In genomic region chr11:75031771-75032549, GRCh38 we compare ENCODE assay signal across 8 cellular contexts. TPM values are rescaled to one million over a fixed set of nuclear protein-coding genes. Genes with fewer than 3 reads are reported as not detected.
A peak's percentile ranks its signal among the peaks of the same experiment; 100 is the strongest.
DNase-seq lines count a peak whose midpoint lies in the region; ATAC-seq and TF ChIP-seq lines count a peak whose summit lies in the region.

No MANE protein-coding gene starts in this region.

- no peak overlapping the region for H2BK15ac ChIP-seq in neuronal stem cell (ENCODE audit: low read length)

- DNase-seq in BE2C: peak; percentile 93
- DNase-seq in HCEC 1CT: peak; percentile 79
- DNase-seq in OCI-M1 (lab: John Stamatoyannopoulos, UW): peak; percentile 94
- DNase-seq in activated T-cell treated with anti-CD3 and anti-CD28 coated beads, Interleukin-2, amount 50 U/mL, for 48 hours: peak; percentile 80 to 83
- DNase-seq in fibroblast of mammary gland (ENCODE audit: low read depth): peak; percentile 81
- peak; percentile 56 for DNase-seq in neuronal stem cell (ENCODE audit: low spot score)
- no peak for DNase-seq in thoracic aorta (ENCODE audit: low spot score)

- H3K9ac ChIP-seq in neuronal stem cell (ENCODE audit: low read depth, low read length, poor library complexity): no peak overlapping the region

- H3K36me3 ChIP-seq in BE2C (no peaks in the 10 kb centered on the region), neuronal stem cell (replicated peaks in 1 of 2; ENCODE audit: control insufficient read depth in 2 of 2, insufficient read depth in 2 of 2, low read length in 2 of 2) (no peaks in the 10 kb centered on the region), thoracic aorta (no peaks in the 10 kb centered on the region)

- no peak overlapping the region for H4K8ac ChIP-seq in neuronal stem cell (ENCODE audit: low read depth, low read length)

- no peak overlapping the region for H3K14ac ChIP-seq in neuronal stem cell (ENCODE audit: low read length)

- no peak overlapping the region for H2BK120ac ChIP-seq in neuronal stem cell (ENCODE audit: low read depth, low read length)

- no peak overlapping the region for H2AFZ ChIP-seq in neuronal stem cell (ENCODE audit: low read length)

- H3K27ac ChIP-seq in neuronal stem cell (replicated peaks; ENCODE audit: low read length): no peak overlapping the region
- no peak overlapping the region for H3K27ac ChIP-seq in thoracic aorta

- H3K4me2 ChIP-seq in neuronal stem cell (ENCODE audit: insufficient read depth, low read length, poor library complexity, severe bottlenecking): no peak overlapping the region

- no CpG with 5 or more reads among the region's 8 CpGs for WGBS in neuronal stem cell (ENCODE audit: extremely low coverage in 2 of 2, insufficient read length in 2 of 2, insufficient replicate concordance in 1 of 2), 2 donors

- no peaks in the 10 kb centered on the region for H3K79me1 ChIP-seq in neuronal stem cell (ENCODE audit: low read depth, low read length)

- no peak overlapping the region for H3K4ac ChIP-seq in neuronal stem cell (ENCODE audit: low read length)

- TF ChIP-seq CTCF in BE2C (IDR thresholded peaks at IDR 0.05; ENCODE audit: low read depth, low read length): peak; percentile 94
- TF ChIP-seq CTCF in fibroblast of mammary gland (conservative IDR thresholded peaks at IDR 0.05; ENCODE audit: control insufficient read depth, insufficient read depth, low read depth, low read length): peak; percentile 87
- TF ChIP-seq CTCF in thoracic aorta (IDR thresholded peaks at IDR 0.05): peak; percentile 43

- no peak overlapping the region for H2BK12ac ChIP-seq in neuronal stem cell (ENCODE audit: low read length)

- H4K91ac ChIP-seq in neuronal stem cell (ENCODE audit: low read depth, low read length, poor library complexity): no peak overlapping the region

- peak overlapping the region; percentile 15 for H3K18ac ChIP-seq in neuronal stem cell (ENCODE audit: low read length)

- H3K9me3 ChIP-seq in BE2C: no peaks in the 10 kb centered on the region
- no peaks in the 10 kb centered on the region for H3K9me3 ChIP-seq in neuronal stem cell (replicated peaks in 1 of 2; ENCODE audit: control insufficient read depth in 2 of 2, insufficient read depth in 1 of 2, low read depth in 1 of 2, low read length in 2 of 2)
- no peaks in the 10 kb centered on the region for H3K9me3 ChIP-seq in thoracic aorta

- H2AK5ac ChIP-seq in neuronal stem cell (ENCODE audit: low read depth, low read length): no peak overlapping the region

- H3K4me3 ChIP-seq in BE2C (ENCODE audit: low read depth, low read length): no peak overlapping the region
- no peak overlapping the region for H3K4me3 ChIP-seq in fibroblast of mammary gland (ENCODE audit: control insufficient read depth, low read depth, low read length)
- no peak overlapping the region for H3K4me3 ChIP-seq in neuronal stem cell (ENCODE audit: low read length in 2 of 2)
- no peak overlapping the region for H3K4me3 ChIP-seq in thoracic aorta

- peak overlapping the region; percentile 32 for H3K23ac ChIP-seq in neuronal stem cell (ENCODE audit: low read depth, low read length, poor library complexity)

- no peak for ATAC-seq in thoracic aorta (ENCODE audit: insufficient number of reproducible peaks, low FRiP score, low read depth)
- ATAC-seq in GM19455 (IDR thresholded peaks at IDR 0.05; ENCODE audit: unreplicated experiment): no peak

- H3K27me3 ChIP-seq in BE2C (no peaks in the 10 kb centered on the region), neuronal stem cell (ENCODE audit: control insufficient read depth in 3 of 3, insufficient read depth in 3 of 3, low read depth in 1 of 3, low read length in 3 of 3) (no peaks in the 10 kb centered on the region), thoracic aorta (replicated peaks; ENCODE audit: insufficient read depth) (no peaks in the 10 kb centered on the region)

- no peak overlapping the region for H2BK5ac ChIP-seq in neuronal stem cell (ENCODE audit: low read length)

- H3K4me1 ChIP-seq in BE2C: peaks cover 65% of the 10 kb centered on the region
- H3K4me1 ChIP-seq in neuronal stem cell (ENCODE audit: control insufficient read depth in 2 of 2, insufficient read depth in 1 of 2, low read depth in 1 of 2, low read length in 2 of 2): peaks cover 0 to 3% of the 10 kb centered on the region in 2 donors
- H3K4me1 ChIP-seq in thoracic aorta (ENCODE audit: control insufficient read depth in 1 of 2, low read depth in 2 of 2): no peaks in the 10 kb centered on the region

RNA-seq across cellular contexts. Expression of gene NEU3, which starts 43.2 kb away (rescaled TPM):
- polyA plus RNA-seq in BE2C (2012; ENCODE audit: insufficient read depth, insufficient read length, low read depth): 13.6 TPM
- 6.0 TPM for polyA plus RNA-seq in neuronal stem cell (2013, experiment 1 of 2)
- 6.6 TPM for polyA plus RNA-seq in neuronal stem cell (2013, experiment 2 of 2)
- total RNA-seq in thoracic aorta: 10 to 100 TPM; 11.9 to 23.3 TPM

Comparison
In these comparisons a context has a peak if more than half of its experiments do, and no peak if none do; other contexts are left out.
1. CTCF ChIP-seq: peak in every context shown above with its lines; median percentile 94 in BE2C; 87 in fibroblast of mammary gland; 43 in thoracic aorta.